10 cellular contexts compared by ENCODE assay signal in genomic region chr5:72109051-72109411, GRCh38. TPM values are rescaled to one million over a fixed set of nuclear protein-coding genes. Genes with fewer than 3 reads are reported as not detected.
DNase-seq lines count a peak whose midpoint lies in the region; ATAC-seq and TF ChIP-seq lines count a peak whose summit lies in the region.
"Had no signal": no experiment of that assay in that cellular context is flagged by ENCODE, and none has a peak within 500 bp of the region (broad histone marks: within the 10 kb centered on the region; RNA-seq: fewer than 3 reads in every experiment).

No MANE protein-coding gene starts in this region.

- no peak for ATAC-seq in thoracic aorta (ENCODE audit: insufficient number of reproducible peaks, low FRiP score, low read depth)
- ATAC-seq in GM18517 (IDR thresholded peaks at IDR 0.05; ENCODE audit: unreplicated experiment), result no peak
- ATAC-seq in activated T-helper 17 cell treated with anti-CD3 and anti-CD28 coated beads, Interleukin-2, amount 50 U/mL, for 72 hours (replicated peaks), result no peak
- ATAC-seq: activated CD8-positive, alpha-beta memory T cell treated with anti-CD3 and anti-CD28 coated beads, Interleukin-2, amount 10 ng/mL, durations not matched to agents 7 days and 5 days had no signal

- H3K27ac ChIP-seq in liver (ENCODE audit: low read depth in 1 of 2, low read length in 2 of 2), result no peak overlapping the region
- H3K27ac ChIP-seq in thoracic aorta, result peak overlapping the region; percentile 92 to 99
- H3K27ac ChIP-seq: C4-2B had no signal

- H3K4me3 ChIP-seq in astrocyte of the spinal cord (ENCODE audit: low read depth, low read length), result peak overlapping the region; percentile 73
- peak overlapping the region in 2 of 3 donors; percentile 48 to 59 for H3K4me3 ChIP-seq in liver (ENCODE audit: low read depth in 1 of 3, low read length in 3 of 3)
- H3K4me3 ChIP-seq in thoracic aorta, result peak overlapping the region; percentile 77

- H3K27me3 ChIP-seq in liver (ENCODE audit: control insufficient read depth in 4 of 4, insufficient read depth in 4 of 4, low read length in 3 of 4), result peaks cover 0 to 19% (median 3%) of the 10 kb centered on the region in 4 donors
- no peaks in the 10 kb centered on the region for H3K27me3 ChIP-seq in thoracic aorta (replicated peaks; ENCODE audit: insufficient read depth)

- 3% methylated on average over 2 of the region's 2 CpGs for WGBS in liver

- H3K36me3 Mint-ChIP-seq in activated CD4-positive, alpha-beta T cell treated with anti-CD3 and anti-CD28 coated beads, Interleukin-2, amount 10 ng/mL, durations not matched to agents 7 days and 5 days (ENCODE audit: low read depth), result no peaks in the 10 kb centered on the region
- H3K36me3 Mint-ChIP-seq in activated T-helper 17 cell treated with anti-CD3 and anti-CD28 coated beads, Interleukin-2, amount 50 U/mL, for 72 hours (ENCODE audit: low read depth), result peaks cover 11% of the 10 kb centered on the region
- H3K36me3 Mint-ChIP-seq: activated CD8-positive, alpha-beta memory T cell treated with anti-CD3 and anti-CD28 coated beads, Interleukin-2, amount 10 ng/mL, durations not matched to agents 7 days and 5 days had no signal

- peak in 1 of 2 donors; percentile 7 for TF ChIP-seq RAD21 in liver (IDR thresholded peaks at IDR 0.05)

- no peak overlapping the region for H3K27ac Mint-ChIP-seq in activated CD4-positive, alpha-beta T cell treated with anti-CD3 and anti-CD28 coated beads, Interleukin-2, amount 10 ng/mL, durations not matched to agents 7 days and 5 days
- no peak overlapping the region for H3K27ac Mint-ChIP-seq in activated T-helper 17 cell treated with anti-CD3 and anti-CD28 coated beads, Interleukin-2, amount 50 U/mL, for 72 hours
- H3K27ac Mint-ChIP-seq: activated CD8-positive, alpha-beta memory T cell treated with anti-CD3 and anti-CD28 coated beads, Interleukin-2, amount 10 ng/mL, durations not matched to agents 7 days and 5 days had no signal

- H3K36me3 ChIP-seq in liver (ENCODE audit: control insufficient read depth in 4 of 4, insufficient read depth in 3 of 4, low read depth in 1 of 4, low read length in 3 of 4), result no peaks in the 10 kb centered on the region
- no peaks in the 10 kb centered on the region for H3K36me3 ChIP-seq in thoracic aorta

- peak overlapping the region; percentile 28 for H3K4me3 Mint-ChIP-seq in activated CD4-positive, alpha-beta T cell treated with anti-CD3 and anti-CD28 coated beads, Interleukin-2, amount 10 ng/mL, durations not matched to agents 7 days and 5 days
- H3K4me3 Mint-ChIP-seq in activated T-helper 17 cell treated with anti-CD3 and anti-CD28 coated beads, Interleukin-2, amount 50 U/mL, for 72 hours, result no peak overlapping the region
- H3K4me3 Mint-ChIP-seq: activated CD8-positive, alpha-beta memory T cell treated with anti-CD3 and anti-CD28 coated beads, Interleukin-2, amount 10 ng/mL, durations not matched to agents 7 days and 5 days had no signal

- peaks cover 73% of the 10 kb centered on the region for H3K27me3 Mint-ChIP-seq in activated CD4-positive, alpha-beta T cell treated with anti-CD3 and anti-CD28 coated beads, Interleukin-2, amount 10 ng/mL, durations not matched to agents 7 days and 5 days
- peaks cover 49% of the 10 kb centered on the region for H3K27me3 Mint-ChIP-seq in activated T-helper 17 cell treated with anti-CD3 and anti-CD28 coated beads, Interleukin-2, amount 50 U/mL, for 72 hours

- no peaks in the 10 kb centered on the region for H3K9me3 Mint-ChIP-seq in activated CD4-positive, alpha-beta T cell treated with anti-CD3 and anti-CD28 coated beads, Interleukin-2, amount 10 ng/mL, durations not matched to agents 7 days and 5 days
- H3K9me3 Mint-ChIP-seq in activated T-helper 17 cell treated with anti-CD3 and anti-CD28 coated beads, Interleukin-2, amount 50 U/mL, for 72 hours, result no peaks in the 10 kb centered on the region

- no peak for TF ChIP-seq CTCF in astrocyte of the spinal cord (IDR thresholded peaks at IDR 0.05; ENCODE audit: low read depth, low read length)
- no peak for TF ChIP-seq CTCF in liver (IDR thresholded peaks at IDR 0.05; ENCODE audit: low read depth, low read length, missing input control)
- no peak for TF ChIP-seq CTCF in thoracic aorta (IDR thresholded peaks at IDR 0.05)

- peaks cover 9% of the 10 kb centered on the region for H3K4me1 Mint-ChIP-seq in activated CD4-positive, alpha-beta T cell treated with anti-CD3 and anti-CD28 coated beads, Interleukin-2, amount 10 ng/mL, durations not matched to agents 7 days and 5 days
- H3K4me1 Mint-ChIP-seq in activated T-helper 17 cell treated with anti-CD3 and anti-CD28 coated beads, Interleukin-2, amount 50 U/mL, for 72 hours, result peaks cover 4% of the 10 kb centered on the region

- no peak overlapping the region for H3K9ac ChIP-seq in liver (ENCODE audit: low read depth in 1 of 2, low read length in 2 of 2)

- H3K9me3 ChIP-seq in liver (ENCODE audit: control insufficient read depth in 4 of 4, low read length in 3 of 4), result peaks cover 0 to 4% (median 3%) of the 10 kb centered on the region in 4 donors
- no peaks in the 10 kb centered on the region for H3K9me3 ChIP-seq in thoracic aorta

- CTCF ChIA-PET in activated CD4-positive, alpha-beta T cell treated with anti-CD3 and anti-CD28 coated beads, Interleukin-2, amount 10 ng/mL, durations not matched to agents 7 days and 5 days (lab: Charles Lee), result no interaction called here

- POLR2A ChIA-PET in activated CD4-positive, alpha-beta T cell treated with anti-CD3 and anti-CD28 coated beads, Interleukin-2, amount 10 ng/mL, durations not matched to agents 7 days and 5 days (lab: Charles Lee), result no interaction called here

- in situ Hi-C loops in astrocyte of the spinal cord (cut with HindIII; ENCODE audit: low sequenced_read_pairs), result no loop called here

- no peak for DNase-seq in activated CD4-positive, alpha-beta T cell treated with anti-CD3 and anti-CD28 coated beads, Interleukin-2, amount 10 ng/mL, durations not matched to agents 7 days and 5 days
- no peak for DNase-seq in activated CD4-positive, alpha-beta T cell treated with anti-CD3 and anti-CD28 coated beads for 48 hours
- DNase-seq in astrocyte of the spinal cord (ENCODE audit: low read depth, low spot score) (no peak), thoracic aorta (ENCODE audit: low spot score) (no peak), HuH-7.5 (ENCODE audit: low spot score) (no peak)
- DNase-seq: activated CD8-positive, alpha-beta memory T cell treated with anti-CD3 and anti-CD28 coated beads, Interleukin-2, amount 10 ng/mL, durations not matched to agents 7 days and 5 days had no signal

- H3K4me1 ChIP-seq in liver (ENCODE audit: control insufficient read depth in 4 of 4, insufficient read depth in 4 of 4, low read length in 3 of 4), result peaks cover 5 to 24% (median 16%) of the 10 kb centered on the region in 4 donors
- H3K4me1 ChIP-seq in thoracic aorta (ENCODE audit: control insufficient read depth in 1 of 2, low read depth in 2 of 2), result peaks cover 7 to 24% of the 10 kb centered on the region in 2 donors

TF ChIP-seq in liver, 16 proteins besides CTCF, POLR2A, EP300 and RAD21 (continues in another document):
- TF ChIP-seq ZBTB33 (IDR thresholded peaks at IDR 0.05) (no peak), JUND (IDR thresholded peaks at IDR 0.05) (no peak), HNF4A (conservative IDR thresholded peaks at IDR 0.05) (no peak), FOXA2 (IDR thresholded peaks at IDR 0.05) (no peak), GABPA (IDR thresholded peaks at IDR 0.05 in 1 of 2, conservative IDR thresholded peaks at IDR 0.05 in 1 of 2) (no peak), FOXA1 (IDR thresholded peaks at IDR 0.05) (no peak), EGR1 (IDR thresholded peaks at IDR 0.05; ENCODE audit: low read depth in 2 of 2) (no peak), HNF4G (IDR thresholded peaks at IDR 0.05) (no peak), RXRA (IDR thresholded peaks at IDR 0.05) (no peak), NR2F2 (IDR thresholded peaks at IDR 0.05) (no peak)

RNA-seq across cellular contexts. Expression of gene MAP1B, which starts 1.8 kb away (rescaled TPM):
- total RNA-seq in activated CD4-positive, alpha-beta T cell treated with anti-CD3 and anti-CD28 coated beads, Interleukin-2, amount 10 ng/mL, durations not matched to agents 7 days and 5 days, result under 1 TPM in 1 of 2 experiments, not detected in 1; 0.06 TPM
- total RNA-seq in liver (1 to 10 TPM in 1 of 2 donors, under 1 TPM in 1; 0.93 to 5.0 TPM), thoracic aorta (1,000 to 10,000 TPM in 1 of 2 donors, 100 to 1,000 TPM in 1; 616 to 1,045 TPM)
- 1 to 10 TPM in 1 of 2 donors, under 1 TPM in 1; 0.58 to 3.2 TPM for polyA plus RNA-seq in liver
- total RNA-seq in activated T-helper 17 cell treated with anti-CD3 and anti-CD28 coated beads, Interleukin-2, amount 50 U/mL, for 72 hours, result under 1 TPM; 0.04 to 0.11 TPM

Comparison
In these comparisons a context has a peak if more than half of its experiments do, and no peak if none do; other contexts are left out.
1. H3K27ac ChIP-seq: peak in thoracic aorta (2 of 2); none in liver (0 of 2).
2. RNA of gene MAP1B, which starts 1.8 kb away (total RNA-seq): 616 to 1,045 TPM in thoracic aorta; 0.93 to 5.0 TPM in liver, 0.04 to 0.11 TPM in activated T-helper 17 cell treated with anti-CD3 and anti-CD28 coated beads, Interleukin-2, amount 50 U/mL, for 72 hours and 0.06 TPM in activated CD4-positive, alpha-beta T cell treated with anti-CD3 and anti-CD28 coated beads, Interleukin-2, amount 10 ng/mL, durations not matched to agents 7 days and 5 days; every median in the first group is over 100 times any median in the second.
3. Peak in every context shown above with its lines, with median percentiles within 50 percentile points of each other: H3K4me3 ChIP-seq.